ENCODE assay signal across 9 cellular contexts in the genomic region with DNA sequence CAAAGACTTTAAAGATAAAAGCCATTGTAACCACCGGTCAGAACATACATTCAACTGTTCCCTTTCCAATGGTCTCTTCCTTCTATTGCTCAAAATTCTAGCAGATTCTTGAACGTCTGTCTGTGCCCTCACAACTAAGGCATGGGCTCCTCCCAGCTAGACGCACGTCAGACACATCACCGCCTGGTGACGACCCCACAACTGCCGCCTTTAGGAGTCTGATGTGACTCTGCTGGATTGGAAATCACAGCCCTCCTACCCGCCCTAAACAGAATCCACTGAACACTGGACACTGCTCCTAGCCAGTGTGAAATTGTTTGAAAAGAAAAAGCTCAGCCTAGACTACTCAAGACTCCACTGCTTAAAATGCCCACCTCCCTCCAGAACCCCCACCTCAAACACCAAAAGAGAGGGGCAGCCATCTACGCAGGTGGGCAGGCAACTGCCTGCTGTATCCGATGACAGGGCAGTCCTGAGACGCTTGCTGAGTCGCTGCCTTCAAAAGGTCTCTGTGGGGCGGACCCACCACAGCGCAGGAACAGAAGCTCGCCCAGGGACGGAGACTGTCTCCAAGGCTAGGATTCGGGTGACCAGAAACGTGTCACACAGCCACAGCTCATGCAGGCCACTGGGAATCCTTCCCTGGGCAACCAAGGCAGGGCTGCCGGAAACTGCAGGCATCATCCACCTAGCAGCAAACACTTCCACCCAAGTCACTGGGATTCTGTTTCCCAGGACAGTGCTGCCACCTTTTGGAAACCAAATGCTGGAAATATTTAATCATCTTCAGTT. TPM values are rescaled to one million over a fixed set of nuclear protein-coding genes. Genes with fewer than 3 reads are reported as not detected.
A peak's percentile ranks its signal among the peaks of the same experiment; 100 is the strongest.
DNase-seq lines count a peak whose midpoint lies in the region; ATAC-seq and TF ChIP-seq lines count a peak whose summit lies in the region.
"Had no signal": no experiment of that assay in that cellular context is flagged by ENCODE, and none has a peak within 500 bp of the region (broad histone marks: within the 10 kb centered on the region; RNA-seq: fewer than 3 reads in every experiment).

No MANE protein-coding gene starts in this region.

- peaks cover 22% of the 10 kb centered on the region for H3K27me3 Mint-ChIP-seq in activated T-cell treated with anti-CD3 and anti-CD28 coated beads, Interleukin-2, amount 50 U/mL, for 72 hours (ENCODE audit: low read depth)
- H3K27me3 Mint-ChIP-seq in activated CD4-positive, alpha-beta T cell treated with anti-CD3 and anti-CD28 coated beads, Interleukin-2, amount 10 ng/mL, durations not matched to agents 24 days and 14 days, result peaks cover 2% of the 10 kb centered on the region

- H3K27ac ChIP-seq in BLaER1 treated with 17β-estradiol and CSF1 and Interleukin-3, amounts not matched to agents 10 nM and 100 nM, result no peak overlapping the region
- H3K27ac ChIP-seq: KMS-11 had no signal

- peaks cover 0 to 11% (median 0%) of the 10 kb centered on the region in 11 experiments; a peak in 5 of 22 replicates for H4K20me1 ChIP-seq in BLaER1 treated with 17β-estradiol and CSF1 and Interleukin-3, amounts not matched to agents 10 nM and 100 nM

- H3K4me1 ChIP-seq in BLaER1 treated with 17β-estradiol and CSF1 and Interleukin-3, amounts not matched to agents 10 nM and 100 nM, result peaks cover 23 to 93% (median 76%) of the 10 kb centered on the region in 10 experiments

- no peak overlapping the region for H3K4me3 ChIP-seq in BLaER1 treated with 17β-estradiol and CSF1 and Interleukin-3, amounts not matched to agents 10 nM and 100 nM
- no peak overlapping the region for H3K4me3 ChIP-seq in LNCaP clone FGC (ENCODE audit: low read depth, low read length)

- no peak overlapping the region for H3K9ac ChIP-seq in BLaER1 treated with 17β-estradiol and CSF1 and Interleukin-3, amounts not matched to agents 10 nM and 100 nM
- H3K9ac ChIP-seq: KMS-11 had no signal

- no peaks in the 10 kb centered on the region for H3K9me3 ChIP-seq in BLaER1 treated with 17β-estradiol and CSF1 and Interleukin-3, amounts not matched to agents 10 nM and 100 nM (replicated peaks in 1 of 11)

- H3K4me2 ChIP-seq in BLaER1 treated with 17β-estradiol and CSF1 and Interleukin-3, amounts not matched to agents 10 nM and 100 nM, result peak overlapping the region in 8 of 11 experiments; percentile 62 to 91 (median 86); a peak in 16 of 22 replicates
- H3K4me2 ChIP-seq: KMS-11 had no signal

- peaks cover 0 to 48% (median 22%) of the 10 kb centered on the region in 11 experiments; a peak in 16 of 22 replicates for H3K27me3 ChIP-seq in BLaER1 treated with 17β-estradiol and CSF1 and Interleukin-3, amounts not matched to agents 10 nM and 100 nM

- intact Hi-C loops in activated CD4-positive, alpha-beta T cell treated with anti-CD3 and anti-CD28 coated beads, Interleukin-2, amount 10 ng/mL, durations not matched to agents 24 days and 14 days (cut with micrococcal nuclease), result no loop called here

- H3K36me3 Mint-ChIP-seq in activated T-cell treated with anti-CD3 and anti-CD28 coated beads, Interleukin-2, amount 50 U/mL, for 72 hours (ENCODE audit: insufficient read depth in 2 of 2), result no peaks in the 10 kb centered on the region
- H3K36me3 Mint-ChIP-seq in activated CD4-positive, alpha-beta T cell treated with anti-CD3 and anti-CD28 coated beads, Interleukin-2, amount 10 ng/mL, durations not matched to agents 24 days and 14 days (ENCODE audit: low read depth), result no peaks in the 10 kb centered on the region

- DNase-seq in LNCaP clone FGC (ENCODE audit: low read depth) (no peak), cerebellar cortex (ENCODE audit: low spot score) (peak; percentile 42), medulla oblongata (ENCODE audit: extremely low spot score) (peak; percentile 78), LoVo (ENCODE audit: low spot score) (no peak)
- no peak for DNase-seq in activated T-cell treated with anti-CD3 and anti-CD28 coated beads, Interleukin-2, amount 50 U/mL, for 72 hours
- no peak for DNase-seq in activated CD4-positive, alpha-beta T cell treated with anti-CD3 and anti-CD28 coated beads, Interleukin-2, amount 10 ng/mL, durations not matched to agents 24 days and 14 days

- no peak overlapping the region for H3K4me3 Mint-ChIP-seq in activated T-cell treated with anti-CD3 and anti-CD28 coated beads, Interleukin-2, amount 50 U/mL, for 72 hours
- no peak overlapping the region for H3K4me3 Mint-ChIP-seq in activated CD4-positive, alpha-beta T cell treated with anti-CD3 and anti-CD28 coated beads, Interleukin-2, amount 10 ng/mL, durations not matched to agents 24 days and 14 days

- no peaks in the 10 kb centered on the region for H3K9me3 Mint-ChIP-seq in activated T-cell treated with anti-CD3 and anti-CD28 coated beads, Interleukin-2, amount 50 U/mL, for 72 hours
- no peaks in the 10 kb centered on the region for H3K9me3 Mint-ChIP-seq in activated CD4-positive, alpha-beta T cell treated with anti-CD3 and anti-CD28 coated beads, Interleukin-2, amount 10 ng/mL, durations not matched to agents 24 days and 14 days

- H3K4me1 Mint-ChIP-seq in activated T-cell treated with anti-CD3 and anti-CD28 coated beads, Interleukin-2, amount 50 U/mL, for 72 hours (ENCODE audit: low read depth), result peaks cover 15% of the 10 kb centered on the region
- peaks cover 11% of the 10 kb centered on the region for H3K4me1 Mint-ChIP-seq in activated CD4-positive, alpha-beta T cell treated with anti-CD3 and anti-CD28 coated beads, Interleukin-2, amount 10 ng/mL, durations not matched to agents 24 days and 14 days

- no peak overlapping the region for H3K27ac Mint-ChIP-seq in activated T-cell treated with anti-CD3 and anti-CD28 coated beads, Interleukin-2, amount 50 U/mL, for 72 hours
- H3K27ac Mint-ChIP-seq in activated CD4-positive, alpha-beta T cell treated with anti-CD3 and anti-CD28 coated beads, Interleukin-2, amount 10 ng/mL, durations not matched to agents 24 days and 14 days, result no peak overlapping the region

- peak; percentile 71 for TF ChIP-seq CTCF in LNCaP clone FGC (IDR thresholded peaks at IDR 0.05; ENCODE audit: control insufficient read depth, extremely low read depth, insufficient read depth)

- no peaks in the 10 kb centered on the region for H3K36me3 ChIP-seq in BLaER1 treated with 17β-estradiol and CSF1 and Interleukin-3, amounts not matched to agents 10 nM and 100 nM

- no peak for ATAC-seq in activated T-cell treated with anti-CD3 and anti-CD28 coated beads, Interleukin-2, amount 50 U/mL, for 72 hours (replicated peaks in 1 of 2)
- no peak for ATAC-seq in HG02623 (IDR thresholded peaks at IDR 0.05; ENCODE audit: unreplicated experiment)

RNA-seq across cellular contexts. Expression of a gene that starts 34.7 kb away (rescaled TPM):
- total RNA-seq in activated T-cell treated with anti-CD3 and anti-CD28 coated beads, Interleukin-2, amount 50 U/mL, for 72 hours, result 10 to 100 TPM; 19.3 to 20.6 TPM
- 9.6 and 10.4 TPM in 2 replicates for total RNA-seq in activated CD4-positive, alpha-beta T cell treated with anti-CD3 and anti-CD28 coated beads, Interleukin-2, amount 10 ng/mL, durations not matched to agents 24 days and 14 days

Comparison
In these comparisons a context has a peak if more than half of its experiments do, and no peak if none do; other contexts are left out.
1. DNase-seq: peak in cerebellar cortex (single experiment) and medulla oblongata (single experiment); none in LNCaP clone FGC (single experiment), activated T-cell treated with anti-CD3 and anti-CD28 coated beads, Interleukin-2, amount 50 U/mL, for 72 hours (0 of 2), LoVo (single experiment) and activated CD4-positive, alpha-beta T cell treated with anti-CD3 and anti-CD28 coated beads, Interleukin-2, amount 10 ng/mL, durations not matched to agents 24 days and 14 days (single experiment).